ENCODE assay signal across 8 cellular contexts in the genomic region with DNA sequence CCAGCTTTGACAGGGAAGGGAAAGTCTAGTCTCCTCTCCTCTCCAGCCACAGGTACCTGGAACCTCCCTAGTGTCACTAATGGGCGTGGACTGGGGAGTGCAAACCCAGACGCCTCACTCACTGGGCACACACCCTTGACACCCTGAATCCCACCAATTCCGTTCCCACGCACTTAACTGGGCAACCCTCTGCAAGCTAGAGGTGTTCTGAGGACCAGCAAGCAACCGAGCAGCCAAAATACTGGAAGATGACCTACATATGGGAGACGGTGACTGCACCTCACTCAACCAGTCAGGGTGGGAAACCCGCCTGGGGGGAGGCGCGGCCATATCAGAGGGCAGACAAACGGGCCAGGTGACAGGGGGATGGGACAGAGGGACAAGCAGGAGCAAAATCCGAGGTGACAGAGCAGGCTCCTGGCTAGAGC. TPM values are rescaled to one million over a fixed set of nuclear protein-coding genes. Genes with fewer than 3 reads are reported as not detected.
DNase-seq lines count a peak whose midpoint lies in the region; ATAC-seq, FAIRE-seq and TF ChIP-seq lines count a peak whose summit lies in the region.

No MANE protein-coding gene starts in this region.

- CTCF ChIA-PET in activated CD8-positive, alpha-beta T cell treated with anti-CD3 and anti-CD28 coated beads for 36 hours (lab: Charles Lee): interaction anchor here (1.0 to 1.2 kb wide), 3 partner anchors 10 to 46 kb away, joined by 3 to 4 read pairs (median 3); no protein-coding TSS in a partner anchor

- H3K4me3 ChIP-seq in fibroblast of pulmonary artery (replicated peaks; ENCODE audit: low read depth, low read length) (peak overlapping the region; percentile 90), skeletal muscle satellite cell (ENCODE audit: low read length) (peak overlapping the region; percentile 99)

- DNase-seq in GM19239 (ENCODE audit: insufficient read length, low spot score): no peak
- DNase-seq in activated CD8-positive, alpha-beta T cell treated with anti-CD3 and anti-CD28 coated beads for 36 hours: peak; percentile 71
- DNase-seq in fibroblast of pulmonary artery (ENCODE audit: low read depth): no peak
- DNase-seq in NCI-H345 (lab: John Stamatoyannopoulos, UW): no peak
- no peak for DNase-seq in NCI-H1092 treated with DMSO at 0.1 percent for 48 hours (lab: John Stamatoyannopoulos, UW)
- no peak for DNase-seq in NCI-H510A treated with DMSO at 0.1 percent for 48 hours (lab: John Stamatoyannopoulos, UW)

- H3K36me3 ChIP-seq in skeletal muscle satellite cell (ENCODE audit: insufficient read depth, low read length): peaks cover 12% of the 10 kb centered on the region

- peak; percentile 21 for ATAC-seq in activated CD8-positive, alpha-beta T cell treated with anti-CD3 and anti-CD28 coated beads for 36 hours
- no peak for ATAC-seq in GM18867 (IDR thresholded peaks at IDR 0.05; ENCODE audit: unreplicated experiment)

- H3K27me3 ChIP-seq in skeletal muscle satellite cell (ENCODE audit: control insufficient read depth, insufficient read depth, low read length): no peaks in the 10 kb centered on the region

- no peaks in the 10 kb centered on the region for H3K9me3 Mint-ChIP-seq in activated CD8-positive, alpha-beta T cell treated with anti-CD3 and anti-CD28 coated beads for 36 hours

- peaks cover 34% of the 10 kb centered on the region for H3K4me1 Mint-ChIP-seq in activated CD8-positive, alpha-beta T cell treated with anti-CD3 and anti-CD28 coated beads for 36 hours (ENCODE audit: low read depth)

- H3K9ac ChIP-seq in skeletal muscle satellite cell (ENCODE audit: low read depth, low read length): peak overlapping the region; percentile 96

- TF ChIP-seq CTCF in activated CD8-positive, alpha-beta T cell treated with anti-CD3 and anti-CD28 coated beads for 36 hours (IDR thresholded peaks at IDR 0.05): no peak
- TF ChIP-seq CTCF in fibroblast of pulmonary artery (IDR thresholded peaks at IDR 0.05; ENCODE audit: low read length, missing control alignments): no peak

- H3K9me3 ChIP-seq in skeletal muscle satellite cell (replicated peaks; ENCODE audit: low read length): no peaks in the 10 kb centered on the region

- peaks cover 24% of the 10 kb centered on the region for H3K4me1 ChIP-seq in skeletal muscle satellite cell (ENCODE audit: control insufficient read depth, insufficient read depth, low read length)

- FAIRE-seq in GM19239 (lab: Jason Lieb, UNC): peak; percentile 81

- peak overlapping the region; percentile 94 for H3K4me3 Mint-ChIP-seq in activated CD8-positive, alpha-beta T cell treated with anti-CD3 and anti-CD28 coated beads for 36 hours

- H3K27ac Mint-ChIP-seq in activated CD8-positive, alpha-beta T cell treated with anti-CD3 and anti-CD28 coated beads for 36 hours: peak overlapping the region; percentile 94

- H3K27me3 Mint-ChIP-seq in activated CD8-positive, alpha-beta T cell treated with anti-CD3 and anti-CD28 coated beads for 36 hours: no peaks in the 10 kb centered on the region

- peak overlapping the region; percentile 92 for H3K4me2 ChIP-seq in skeletal muscle satellite cell (ENCODE audit: low read length)

- POLR2A ChIA-PET in activated CD8-positive, alpha-beta T cell treated with anti-CD3 and anti-CD28 coated beads for 36 hours (lab: Charles Lee): interaction anchor here (1.1 to 3.4 kb wide), 5 partner anchors 8 to 37 kb away, joined by 5 to 14 read pairs (median 11); no protein-coding TSS in a partner anchor

- peaks cover 23% of the 10 kb centered on the region for H3K36me3 Mint-ChIP-seq in activated CD8-positive, alpha-beta T cell treated with anti-CD3 and anti-CD28 coated beads for 36 hours (ENCODE audit: low read depth)

- intact Hi-C loops in activated CD8-positive, alpha-beta T cell treated with anti-CD3 and anti-CD28 coated beads for 36 hours (cut with micrococcal nuclease): no loop called here

RNA-seq across cellular contexts. Expression of a gene that starts 1.0 kb away (rescaled TPM):
- total RNA-seq in activated CD8-positive, alpha-beta T cell treated with anti-CD3 and anti-CD28 coated beads for 36 hours: 100 to 1,000 TPM; 112 to 113 TPM
- 61.8 and 64.4 TPM in 2 replicates for total RNA-seq in skeletal muscle satellite cell (2012; rRNA removed)

RNA-seq across cellular contexts. Expression of a gene that starts 20.9 kb away (rescaled TPM):
- total RNA-seq in activated CD8-positive, alpha-beta T cell treated with anti-CD3 and anti-CD28 coated beads for 36 hours: 1 to 10 TPM; 5.3 to 6.7 TPM
- 3.3 and 3.5 TPM in 2 replicates for total RNA-seq in skeletal muscle satellite cell (2012; rRNA removed)

RNA-seq across cellular contexts. Expression of a gene that starts 20.9 kb away (rescaled TPM):
- total RNA-seq in activated CD8-positive, alpha-beta T cell treated with anti-CD3 and anti-CD28 coated beads for 36 hours: 10 to 100 TPM; 23.1 to 25.1 TPM
- 45.2 and 65.9 TPM in 2 replicates for total RNA-seq in skeletal muscle satellite cell (2012; rRNA removed)

RNA-seq across cellular contexts. Expression of a gene that starts 20.9 kb away (rescaled TPM):
- total RNA-seq in activated CD8-positive, alpha-beta T cell treated with anti-CD3 and anti-CD28 coated beads for 36 hours: 10 to 100 TPM; 25.6 to 27.7 TPM
- total RNA-seq in skeletal muscle satellite cell (2012; rRNA removed): 12.9 and 13.2 TPM in 2 replicates

RNA-seq across cellular contexts. Expression of a gene that starts 36.0 kb away (rescaled TPM):
- 10 to 100 TPM; 43.4 to 46.8 TPM for total RNA-seq in activated CD8-positive, alpha-beta T cell treated with anti-CD3 and anti-CD28 coated beads for 36 hours
- 10.7 and 13.7 TPM in 2 replicates for total RNA-seq in skeletal muscle satellite cell (2012; rRNA removed)
